10 cellular contexts compared by ENCODE assay signal in the genomic region with DNA sequence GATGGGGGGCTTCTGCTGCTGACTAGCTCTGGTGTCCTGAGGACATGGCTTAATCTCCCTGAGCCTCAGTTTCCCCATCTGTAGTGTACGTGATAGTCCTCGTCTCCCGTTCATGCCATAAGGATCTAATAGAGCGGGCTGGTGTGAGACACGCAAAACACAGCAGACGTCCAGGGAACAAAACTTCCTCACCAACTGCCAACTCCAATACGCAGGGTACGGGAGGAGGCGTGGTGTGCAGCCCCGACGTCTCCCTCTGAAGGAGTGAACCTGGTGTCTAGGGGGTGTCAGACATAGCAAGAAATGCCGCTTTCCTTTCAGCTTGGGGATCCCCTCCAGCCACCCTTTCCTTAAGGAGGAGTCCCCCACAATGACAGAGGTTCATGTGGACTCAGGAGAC.
"Had no signal": no experiment of that assay in that cellular context is flagged by ENCODE, and none has a peak within 500 bp of the region (broad histone marks: within the 10 kb centered on the region; RNA-seq: fewer than 3 reads in every experiment).

No MANE protein-coding gene starts in this region.

- ATAC-seq: activated CD8-positive, alpha-beta T cell treated with anti-CD3 and anti-CD28 coated beads for 36 hours; activated T-cell treated with anti-CD3 and anti-CD28 coated beads, Interleukin-2, amount 50 U/mL, for 72 hours; lower lobe of right lung; natural killer cell had no signal

- DNase-seq: activated CD8-positive, alpha-beta memory T cell treated with anti-CD3 and anti-CD28 coated beads, Interleukin-2, amount 50 U/mL, for 4 hours; activated CD8-positive, alpha-beta T cell treated with anti-CD3 and anti-CD28 coated beads for 36 hours; activated gamma-delta T cell treated with Interleukin-2 at 50 U/mL for 16 hours; activated T-cell treated with anti-CD3 and anti-CD28 coated beads, Interleukin-2, amount 50 U/mL, for 72 hours; effector CD8-positive, alpha-beta T cell; hippocampal formation; lower lobe of right lung; natural killer cell; occipital lobe; T-helper 9 cell had no signal

- H3K4me3 ChIP-seq: lower lobe of right lung had no signal
